Comparison of ENCODE assay signal across 10 cellular contexts in genomic region chr6:56549014-56549413, GRCh38.
A peak's percentile ranks its signal among the peaks of the same experiment; 100 is the strongest.
DNase-seq lines count a peak whose midpoint lies in the region; ATAC-seq and TF ChIP-seq lines count a peak whose summit lies in the region.
"Had no signal": no experiment of that assay in that cellular context is flagged by ENCODE, and none has a peak within 500 bp of the region (broad histone marks: within the 10 kb centered on the region; RNA-seq: fewer than 3 reads in every experiment).

No MANE protein-coding gene starts in this region.

- DNase-seq in ACHN = peak; percentile 53
- DNase-seq in HFFc6 = no peak
- no peak for DNase-seq in brain microvascular endothelial cell
- peak; percentile 50 for DNase-seq in medulla oblongata (ENCODE audit: extremely low spot score)
- DNase-seq in COLO829 (ENCODE audit: low spot score) = no peak
- DNase-seq in T-helper 2 cell = no peak
- no peak for DNase-seq in CD4-positive, alpha-beta memory T cell
- DNase-seq: DMS153 had no signal

- H3K9me3 ChIP-seq in CD4-positive, alpha-beta memory T cell (ENCODE audit: control insufficient read depth in 1 of 2, low read length in 2 of 2) = no peaks in the 10 kb centered on the region

- no peak for ATAC-seq in HG02981 (IDR thresholded peaks at IDR 0.05; ENCODE audit: unreplicated experiment)

- H3K4me1 Mint-ChIP-seq in HFFc6 (ENCODE audit: low read depth) = peaks cover 76% of the 10 kb centered on the region
- peaks cover 0 to 5% (median 0%) of the 10 kb centered on the region in 4 donors for H3K4me1 Mint-ChIP-seq in CD4-positive, alpha-beta memory T cell

- H3K36me3 ChIP-seq in brain microvascular endothelial cell (replicated peaks) = peaks cover 6% of the 10 kb centered on the region
- no peaks in the 10 kb centered on the region for H3K36me3 ChIP-seq in CD4-positive, alpha-beta memory T cell (ENCODE audit: insufficient read depth, low read length)

- no peaks in the 10 kb centered on the region for H3K4me1 ChIP-seq in CD4-positive, alpha-beta memory T cell (ENCODE audit: insufficient read depth, low read length)

- no peaks in the 10 kb centered on the region for H3K9me3 Mint-ChIP-seq in HFFc6
- H3K9me3 Mint-ChIP-seq in CD4-positive, alpha-beta memory T cell = no peaks in the 10 kb centered on the region

- H3K4me3 Mint-ChIP-seq in HFFc6 = peak overlapping the region; percentile 19; the same call in 1 of the 2 replicates
- H3K4me3 Mint-ChIP-seq in CD4-positive, alpha-beta memory T cell = no peak overlapping the region

- TF ChIP-seq CTCF in HFFc6 (IDR thresholded peaks at IDR 0.05) = peak; percentile 65
- TF ChIP-seq CTCF in brain microvascular endothelial cell (IDR thresholded peaks at IDR 0.05; ENCODE audit: low read depth, low read length, missing control alignments) = peak; percentile 24

- CTCF ChIA-PET in CD4-positive, alpha-beta memory T cell (lab: Charles Lee; ENCODE audit: partially characterized antibody) = interaction anchor here (2.0 to 2.3 kb wide), 2 partner anchors 22 to 46 kb away, joined by 5 to 7 read pairs; no protein-coding TSS in a partner anchor

- no peak overlapping the region for H3K27ac ChIP-seq in brain microvascular endothelial cell
- H3K27ac ChIP-seq in CD4-positive, alpha-beta memory T cell (ENCODE audit: low read depth, low read length) = no peak overlapping the region

- POLR2A ChIA-PET in CD4-positive, alpha-beta memory T cell (lab: Charles Lee; ENCODE audit: partially characterized antibody) = no interaction called here

- in situ Hi-C loops in ACHN (cut with HindIII; ENCODE audit: low pct_ligation_motif_present, low pct_unique_long_range_greater_than_20kb, low sequenced_read_pairs) = no loop called here
- in situ Hi-C loops in brain microvascular endothelial cell (cut with HindIII; ENCODE audit: low pct_ligation_motif_present, low sequenced_read_pairs) = no loop called here

- peaks cover 31% of the 10 kb centered on the region for H3K36me3 Mint-ChIP-seq in HFFc6 (ENCODE audit: low read depth)
- no peaks in the 10 kb centered on the region for H3K36me3 Mint-ChIP-seq in CD4-positive, alpha-beta memory T cell

- no peaks in the 10 kb centered on the region for H3K27me3 ChIP-seq in brain microvascular endothelial cell (replicated peaks)
- no peaks in the 10 kb centered on the region for H3K27me3 ChIP-seq in CD4-positive, alpha-beta memory T cell (ENCODE audit: insufficient read depth, low read length)

- H3K27me3 Mint-ChIP-seq in HFFc6 (ENCODE audit: insufficient read depth) = peaks cover 8% of the 10 kb centered on the region
- peaks cover 0 to 2% of the 10 kb centered on the region in 2 donors for H3K27me3 Mint-ChIP-seq in CD4-positive, alpha-beta memory T cell

- intact Hi-C loops in CD4-positive, alpha-beta memory T cell (cut with micrococcal nuclease) = no loop called here

- no peak overlapping the region for H3K27ac Mint-ChIP-seq in HFFc6
- H3K27ac Mint-ChIP-seq in CD4-positive, alpha-beta memory T cell = no peak overlapping the region

- no peak overlapping the region for H3K4me3 ChIP-seq in brain microvascular endothelial cell (ENCODE audit: low read depth, low read length)
- no peak overlapping the region for H3K4me3 ChIP-seq in CD4-positive, alpha-beta memory T cell (ENCODE audit: low read length in 2 of 2)
- H3K4me3 ChIP-seq: skin epidermis had no signal

Comparison
In these comparisons a context has a peak if more than half of its experiments do, and no peak if none do; other contexts are left out.
1. DNase-seq: peak in ACHN (single experiment) and medulla oblongata (single experiment); none in HFFc6 (single experiment), brain microvascular endothelial cell (single experiment), COLO829 (single experiment), T-helper 2 cell (0 of 5) and CD4-positive, alpha-beta memory T cell (0 of 5).